ENCODE assay signal across 3 cellular contexts in genomic region chr6:113445201-113445600, GRCh38.
"Had no signal": no experiment of that assay in that cellular context is flagged by ENCODE, and none has a peak within 500 bp of the region (broad histone marks: within the 10 kb centered on the region; RNA-seq: fewer than 3 reads in every experiment).

No MANE protein-coding gene starts in this region.

- DNase-seq: GDM1, GF-D8 had no signal

- H3K4me3 ChIP-seq: GM12878 had no signal
